ENCODE assay signal across 8 cellular contexts in the genomic region with DNA sequence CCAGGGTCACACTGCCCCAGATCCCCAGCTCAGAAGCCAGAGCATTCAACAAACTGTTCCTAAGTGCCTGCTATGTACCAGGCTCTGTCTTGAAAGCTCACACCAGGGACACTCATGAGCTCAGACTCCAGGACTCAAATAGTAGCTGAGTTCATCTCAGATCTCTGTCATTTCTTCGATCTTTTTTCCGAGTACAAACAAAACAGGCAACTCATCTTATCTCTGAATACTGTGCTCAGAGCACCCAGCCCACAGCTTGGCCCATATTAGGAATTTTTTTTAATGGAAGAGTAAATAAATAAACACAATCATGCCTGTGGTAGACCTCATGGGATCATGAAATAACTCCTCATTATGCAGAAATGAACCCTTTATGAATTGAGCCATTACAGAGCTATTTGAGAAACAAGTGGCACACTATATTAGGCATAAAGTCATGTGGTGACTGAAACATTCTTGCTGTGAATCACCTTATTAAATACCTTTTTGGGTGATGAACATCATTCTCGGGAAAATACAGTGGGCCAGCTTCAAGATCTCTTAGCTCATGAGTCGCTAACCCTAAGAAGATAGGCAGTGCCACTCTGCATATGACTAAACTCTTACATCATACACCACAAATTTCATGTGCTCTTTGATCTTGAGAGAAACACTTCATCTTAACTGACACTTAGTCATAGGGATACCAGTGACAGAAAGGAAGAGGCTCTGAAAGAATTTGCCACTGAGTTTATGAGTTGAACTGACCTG. TPM values are rescaled to one million over a fixed set of nuclear protein-coding genes. Genes with fewer than 3 reads are reported as not detected.
DNase-seq lines count a peak whose midpoint lies in the region; ATAC-seq and TF ChIP-seq lines count a peak whose summit lies in the region.

No MANE protein-coding gene starts in this region.

- TF ChIP-seq CTCF in Calu3 (IDR thresholded peaks at IDR 0.05; ENCODE audit: unreplicated experiment): no peak
- no peak for TF ChIP-seq CTCF in liver (IDR thresholded peaks at IDR 0.05; ENCODE audit: low read depth, low read length, missing input control)
- TF ChIP-seq CTCF in uterus (IDR thresholded peaks at IDR 0.05): no peak

- DNase-seq in Calu3 (peak; percentile 41), uterus (no peak), UCSD-AML1 (lab: John Stamatoyannopoulos, UW; ENCODE audit: unreplicated experiment) (no peak), NCI-H510A treated with DMSO at 0.1 percent for 48 hours (lab: John Stamatoyannopoulos, UW) (no peak)
- DNase-seq in activated naive CD8-positive, alpha-beta T cell treated with anti-CD3 and anti-CD28 coated beads, Interleukin-2, amount 50 U/mL, for 24 hours: no peak

- no peak overlapping the region for H3K4me3 ChIP-seq in liver (ENCODE audit: low read depth in 1 of 3, low read length in 3 of 3)
- no peak overlapping the region for H3K4me3 ChIP-seq in uterus

- H3K4me1 Mint-ChIP-seq in Calu3 (ENCODE audit: low read depth, unreplicated experiment): peaks cover 63% of the 10 kb centered on the region
- peaks cover 32% of the 10 kb centered on the region for H3K4me1 Mint-ChIP-seq in activated naive CD8-positive, alpha-beta T cell treated with anti-CD3 and anti-CD28 coated beads, Interleukin-2, amount 50 U/mL, for 24 hours

- ATAC-seq in GM21390 (IDR thresholded peaks at IDR 0.05; ENCODE audit: unreplicated experiment) (peak; percentile 82), HG03565 (IDR thresholded peaks at IDR 0.05; ENCODE audit: unreplicated experiment) (peak; percentile 95)
- ATAC-seq in activated naive CD8-positive, alpha-beta T cell treated with anti-CD3 and anti-CD28 coated beads, Interleukin-2, amount 50 U/mL, for 24 hours: peak; percentile 86

- H3K9ac ChIP-seq in liver (ENCODE audit: low read depth in 1 of 2, low read length in 2 of 2): no peak overlapping the region

- 62% methylated on average over 4 of the region's 4 CpGs for WGBS in liver

- H3K27me3 Mint-ChIP-seq in Calu3 (ENCODE audit: unreplicated experiment): no peaks in the 10 kb centered on the region
- peaks cover 27% of the 10 kb centered on the region for H3K27me3 Mint-ChIP-seq in activated naive CD8-positive, alpha-beta T cell treated with anti-CD3 and anti-CD28 coated beads, Interleukin-2, amount 50 U/mL, for 24 hours

- H3K4me1 ChIP-seq in liver (ENCODE audit: control insufficient read depth in 4 of 4, insufficient read depth in 4 of 4, low read length in 3 of 4) (peaks cover 4 to 62% (median 38%) of the 10 kb centered on the region in 4 donors), uterus (no peaks in the 10 kb centered on the region)

- H3K36me3 Mint-ChIP-seq in Calu3 (ENCODE audit: insufficient read depth, unreplicated experiment): peaks cover 10% of the 10 kb centered on the region
- H3K36me3 Mint-ChIP-seq in activated naive CD8-positive, alpha-beta T cell treated with anti-CD3 and anti-CD28 coated beads, Interleukin-2, amount 50 U/mL, for 24 hours (ENCODE audit: low read depth): no peaks in the 10 kb centered on the region

- H3K9me3 Mint-ChIP-seq in Calu3 (ENCODE audit: low read depth, unreplicated experiment): no peaks in the 10 kb centered on the region
- H3K9me3 Mint-ChIP-seq in activated naive CD8-positive, alpha-beta T cell treated with anti-CD3 and anti-CD28 coated beads, Interleukin-2, amount 50 U/mL, for 24 hours: no peaks in the 10 kb centered on the region

- H3K27me3 ChIP-seq in liver (ENCODE audit: control insufficient read depth in 4 of 4, insufficient read depth in 4 of 4, low read length in 3 of 4) (no peaks in the 10 kb centered on the region), uterus (no peaks in the 10 kb centered on the region)

- H3K4me3 Mint-ChIP-seq in Calu3 (ENCODE audit: low read depth, unreplicated experiment): peak overlapping the region; percentile 23
- H3K4me3 Mint-ChIP-seq in activated naive CD8-positive, alpha-beta T cell treated with anti-CD3 and anti-CD28 coated beads, Interleukin-2, amount 50 U/mL, for 24 hours: no peak overlapping the region

- intact Hi-C loops in Calu3 (cut with micrococcal nuclease; ENCODE audit: unreplicated experiment): loop anchor here (1.0 kb wide), 1 partner anchor 31 kb away; no protein-coding TSS in a partner anchor
- intact Hi-C loops in uterus (cut with DNase I; ENCODE audit: low total_unique reads): no loop called here

- peak overlapping the region; percentile 79 for H3K27ac Mint-ChIP-seq in Calu3 (ENCODE audit: unreplicated experiment)
- peak overlapping the region; percentile 67 for H3K27ac Mint-ChIP-seq in activated naive CD8-positive, alpha-beta T cell treated with anti-CD3 and anti-CD28 coated beads, Interleukin-2, amount 50 U/mL, for 24 hours

- CTCF ChIA-PET in Calu3 (lab: Charles Lee): interaction anchor here (0.7 to 1.9 kb wide), 12 partner anchors 9 to 95 kb away, joined by 3 to 12 read pairs (median 4); a partner anchor contains a TSS

- no TSS peak for BruUV-seq in Calu3 (replicated peaks; lab: Mats Ljungman, UMichigan)

- H3K9me3 ChIP-seq in liver (ENCODE audit: control insufficient read depth in 4 of 4, low read length in 3 of 4): no peaks in the 10 kb centered on the region
- H3K9me3 ChIP-seq in uterus: no peaks in the 10 kb centered on the region

- H3K36me3 ChIP-seq in liver (ENCODE audit: control insufficient read depth in 4 of 4, insufficient read depth in 3 of 4, low read depth in 1 of 4, low read length in 3 of 4) (no peaks in the 10 kb centered on the region), uterus (no peaks in the 10 kb centered on the region)

- H3K27ac ChIP-seq in liver (ENCODE audit: low read depth in 1 of 2, low read length in 2 of 2): peak overlapping the region; percentile 56 to 69
- no peak overlapping the region for H3K27ac ChIP-seq in uterus

- TF ChIP-seq RAD21 in liver (IDR thresholded peaks at IDR 0.05): peak in 1 of 2 donors; percentile 20

- no peak for TF ChIP-seq POLR2A in uterus (IDR thresholded peaks at IDR 0.05)

TF ChIP-seq in liver, 16 proteins besides CTCF, POLR2A, EP300 and RAD21:
- TF ChIP-seq FOXA1 (IDR thresholded peaks at IDR 0.05): no peak
- no peak for TF ChIP-seq HNF4A (conservative IDR thresholded peaks at IDR 0.05)

RNA-seq across cellular contexts. Expression of a gene that starts 9.9 kb away (rescaled TPM):
- total RNA-seq in Calu3 (2022) (21.9 and 25.1 TPM in 2 replicates), liver (10 to 100 TPM in 1 of 2 donors, 1 to 10 TPM in 1; 1.9 to 10.5 TPM), uterus (1 to 10 TPM in 2 of 4 donors, under 1 TPM in 2; 0.26 to 4.1 (median 1.8) TPM)
- polyA plus RNA-seq in liver: 1 to 10 TPM; 1.0 to 7.9 TPM

Comparison
In these comparisons a context has a peak if more than half of its experiments do, and no peak if none do; other contexts are left out.
1. H3K27ac ChIP-seq: peak in liver (2 of 2); none in uterus (0 of 2).
2. Peak in every context shown above with its lines, with median percentiles within 50 percentile points of each other: ATAC-seq.